13 cellular contexts compared by ENCODE assay signal in genomic region chr6:52539607-52540006, GRCh38. TPM values are rescaled to one million over a fixed set of nuclear protein-coding genes. Genes with fewer than 3 reads are reported as not detected.
DNase-seq lines count a peak whose midpoint lies in the region; ATAC-seq and TF ChIP-seq lines count a peak whose summit lies in the region.
"Had no signal": no experiment of that assay in that cellular context is flagged by ENCODE, and none has a peak within 500 bp of the region (broad histone marks: within the 10 kb centered on the region; RNA-seq: fewer than 3 reads in every experiment).

No MANE protein-coding gene starts in this region.

- H3K36me3 Mint-ChIP-seq in nephron progenitor cell (ENCODE audit: low read depth) = peaks cover 7% of the 10 kb centered on the region
- peaks cover 5% of the 10 kb centered on the region for H3K36me3 Mint-ChIP-seq in activated T-helper 2 cell treated with anti-CD3 and anti-CD28 coated beads, Interferon-gamma antibody, Interleukin-2, Interleukin-4, amounts not matched to agents 10 μg/mL and 5 μg/mL and 100 μg/mL, durations not matched to agents 14 hours and 24 hours and 36 hours (ENCODE audit: low read depth)

- H4K20me1 ChIP-seq in BLaER1 treated with 17β-estradiol and CSF1 and Interleukin-3, amounts not matched to agents 10 nM and 100 nM = peaks cover 0 to 100% (median 35%) of the 10 kb centered on the region in 11 experiments; a peak in 10 of 22 replicates
- no peaks in the 10 kb centered on the region for H4K20me1 ChIP-seq in OCI-LY1 (ENCODE audit: insufficient read depth, low read length)

- no peaks in the 10 kb centered on the region for H3K9me2 ChIP-seq in OCI-LY1 (ENCODE audit: low read depth, low read length)

- H3K4me1 ChIP-seq in BLaER1 treated with 17β-estradiol and CSF1 and Interleukin-3, amounts not matched to agents 10 nM and 100 nM = peaks cover 60 to 94% (median 77%) of the 10 kb centered on the region in 10 experiments
- peaks cover 100% of the 10 kb centered on the region for H3K4me1 ChIP-seq in OCI-LY1 (ENCODE audit: insufficient read depth, low read length, severe bottlenecking)

- ATAC-seq in HG02642 (IDR thresholded peaks at IDR 0.05; ENCODE audit: poor library complexity, unreplicated experiment) = no peak
- ATAC-seq: CD8-positive, alpha-beta T cell had no signal

- H3K9me3 ChIP-seq in BLaER1 treated with 17β-estradiol and CSF1 and Interleukin-3, amounts not matched to agents 10 nM and 100 nM (replicated peaks in 1 of 11) = no peaks in the 10 kb centered on the region
- H3K9me3 ChIP-seq in OCI-LY1 (ENCODE audit: low read length) = no peaks in the 10 kb centered on the region

- intact Hi-C loops in activated T-helper 2 cell treated with anti-CD3 and anti-CD28 coated beads, Interferon-gamma antibody, Interleukin-2, Interleukin-4, amounts not matched to agents 10 μg/mL and 5 μg/mL and 100 μg/mL, durations not matched to agents 14 hours and 24 hours and 36 hours (cut with micrococcal nuclease) = loop anchor here (5.0 kb wide), 3 partner anchors 98 to 377 kb away; no protein-coding TSS in a partner anchor

- no peak overlapping the region for H3K4me3 ChIP-seq in BLaER1 treated with 17β-estradiol and CSF1 and Interleukin-3, amounts not matched to agents 10 nM and 100 nM
- no peak overlapping the region for H3K4me3 ChIP-seq in OCI-LY1 (ENCODE audit: low read depth, low read length, poor library complexity, severe bottlenecking)
- H3K4me3 ChIP-seq in brain microvascular endothelial cell (ENCODE audit: low read depth, low read length) = no peak overlapping the region

- H3F3A ChIP-seq in OCI-LY1 (ENCODE audit: insufficient read depth, low read length) = peaks cover 6% of the 10 kb centered on the region; the same call in 1 of the 2 replicates

- peak; percentile 75 for DNase-seq in brain microvascular endothelial cell
- no peak for DNase-seq in nephron progenitor cell
- DNase-seq in activated T-helper 2 cell treated with anti-CD3 and anti-CD28 coated beads, Interferon-gamma antibody, Interleukin-2, Interleukin-4, amounts not matched to agents 10 μg/mL and 5 μg/mL and 100 μg/mL, durations not matched to agents 14 hours and 24 hours and 36 hours (ENCODE audit: low spot score) = no peak
- DNase-seq in NCI-H2107 (lab: John Stamatoyannopoulos, UW) = no peak
- no peak for DNase-seq in kidney tubule cell (ENCODE audit: low spot score)
- DNase-seq: activated CD4-positive, CD25-positive, alpha-beta regulatory T cell; CD8-positive, alpha-beta T cell; mammary epithelial cell; posterior cingulate gyrus; stimulated activated naive CD4-positive, alpha-beta T cell treated with Interleukin-2 at 50 U/mL for 16 hours had no signal

- no peak overlapping the region for H2AFZ ChIP-seq in OCI-LY1 (ENCODE audit: low read length)

- no peaks in the 10 kb centered on the region for H3K27me3 ChIP-seq in BLaER1 treated with 17β-estradiol and CSF1 and Interleukin-3, amounts not matched to agents 10 nM and 100 nM
- H3K27me3 ChIP-seq in OCI-LY1 (ENCODE audit: insufficient read depth, low read length) = no peaks in the 10 kb centered on the region
- H3K27me3 ChIP-seq in brain microvascular endothelial cell (replicated peaks) = no peaks in the 10 kb centered on the region

- H3K79me2 ChIP-seq in OCI-LY1 (ENCODE audit: insufficient read depth, low read length) = peaks cover 61% of the 10 kb centered on the region

- in situ Hi-C loops in brain microvascular endothelial cell (cut with HindIII; ENCODE audit: low pct_ligation_motif_present, low sequenced_read_pairs) = no loop called here

- H3K9me3 Mint-ChIP-seq in nephron progenitor cell = no peaks in the 10 kb centered on the region
- H3K9me3 Mint-ChIP-seq in activated T-helper 2 cell treated with anti-CD3 and anti-CD28 coated beads, Interferon-gamma antibody, Interleukin-2, Interleukin-4, amounts not matched to agents 10 μg/mL and 5 μg/mL and 100 μg/mL, durations not matched to agents 14 hours and 24 hours and 36 hours = no peaks in the 10 kb centered on the region
- H3K9me3 Mint-ChIP-seq: CD8-positive, alpha-beta T cell had no signal

- 0 out of 22 replicates have a peak overlapping the region, but pooled peaks of 1 of the 11 experiments have one; percentile 20 for H3K27ac ChIP-seq in BLaER1 treated with 17β-estradiol and CSF1 and Interleukin-3, amounts not matched to agents 10 nM and 100 nM
- peak overlapping the region; percentile 99 for H3K27ac ChIP-seq in OCI-LY1 (ENCODE audit: low read depth, low read length, poor library complexity, severe bottlenecking)
- peak overlapping the region; percentile 90 for H3K27ac ChIP-seq in brain microvascular endothelial cell

- no peak overlapping the region for H3K9ac ChIP-seq in BLaER1 treated with 17β-estradiol and CSF1 and Interleukin-3, amounts not matched to agents 10 nM and 100 nM
- peak overlapping the region; percentile 19; the same call in 1 of the 2 replicates for H3K9ac ChIP-seq in OCI-LY1 (ENCODE audit: low read length)

- H3K36me3 ChIP-seq in BLaER1 treated with 17β-estradiol and CSF1 and Interleukin-3, amounts not matched to agents 10 nM and 100 nM = peaks cover 0 to 59% (median 10%) of the 10 kb centered on the region in 11 experiments; a peak in 12 of 22 replicates
- peaks cover 15% of the 10 kb centered on the region; the same call in 1 of the 2 replicates for H3K36me3 ChIP-seq in OCI-LY1 (ENCODE audit: insufficient read depth, low read length)
- peaks cover 20% of the 10 kb centered on the region for H3K36me3 ChIP-seq in brain microvascular endothelial cell (replicated peaks)

- peak overlapping the region in 8 of 11 experiments; percentile 5 to 91 (median 90); a peak in 12 of 22 replicates for H3K4me2 ChIP-seq in BLaER1 treated with 17β-estradiol and CSF1 and Interleukin-3, amounts not matched to agents 10 nM and 100 nM
- peak overlapping the region; percentile 21; the same call in 1 of the 2 replicates for H3K4me2 ChIP-seq in OCI-LY1 (ENCODE audit: low read length)

- peak overlapping the region; percentile 30 for H3K27ac Mint-ChIP-seq in nephron progenitor cell
- H3K27ac Mint-ChIP-seq in activated T-helper 2 cell treated with anti-CD3 and anti-CD28 coated beads, Interferon-gamma antibody, Interleukin-2, Interleukin-4, amounts not matched to agents 10 μg/mL and 5 μg/mL and 100 μg/mL, durations not matched to agents 14 hours and 24 hours and 36 hours = no peak overlapping the region
- H3K27ac Mint-ChIP-seq: CD8-positive, alpha-beta T cell had no signal

- no peak overlapping the region for H3K4me3 Mint-ChIP-seq in nephron progenitor cell
- H3K4me3 Mint-ChIP-seq in activated T-helper 2 cell treated with anti-CD3 and anti-CD28 coated beads, Interferon-gamma antibody, Interleukin-2, Interleukin-4, amounts not matched to agents 10 μg/mL and 5 μg/mL and 100 μg/mL, durations not matched to agents 14 hours and 24 hours and 36 hours (ENCODE audit: low read depth) = no peak overlapping the region
- H3K4me3 Mint-ChIP-seq: CD8-positive, alpha-beta T cell had no signal

- TF ChIP-seq CTCF in OCI-LY1 (IDR thresholded peaks at IDR 0.05; ENCODE audit: low read length) (no peak), brain microvascular endothelial cell (IDR thresholded peaks at IDR 0.05; ENCODE audit: low read depth, low read length, missing control alignments) (no peak), nephron progenitor cell (IDR thresholded peaks at IDR 0.05) (no peak)

- peaks cover 67% of the 10 kb centered on the region for H3K4me1 Mint-ChIP-seq in nephron progenitor cell
- H3K4me1 Mint-ChIP-seq in activated T-helper 2 cell treated with anti-CD3 and anti-CD28 coated beads, Interferon-gamma antibody, Interleukin-2, Interleukin-4, amounts not matched to agents 10 μg/mL and 5 μg/mL and 100 μg/mL, durations not matched to agents 14 hours and 24 hours and 36 hours (ENCODE audit: low read depth) = peaks cover 51% of the 10 kb centered on the region

- H3K27me3 Mint-ChIP-seq in nephron progenitor cell (ENCODE audit: low read depth, poor library complexity) = no peaks in the 10 kb centered on the region
- H3K27me3 Mint-ChIP-seq in activated T-helper 2 cell treated with anti-CD3 and anti-CD28 coated beads, Interferon-gamma antibody, Interleukin-2, Interleukin-4, amounts not matched to agents 10 μg/mL and 5 μg/mL and 100 μg/mL, durations not matched to agents 14 hours and 24 hours and 36 hours (ENCODE audit: low read depth) = no peaks in the 10 kb centered on the region

RNA-seq across cellular contexts. Expression of gene TRAM2, which starts 37.3 kb away (rescaled TPM):
- 4.7 TPM in 2 replicates for total RNA-seq in activated T-helper 2 cell treated with anti-CD3 and anti-CD28 coated beads, Interferon-gamma antibody, Interleukin-2, Interleukin-4, amounts not matched to agents 10 μg/mL and 5 μg/mL and 100 μg/mL, durations not matched to agents 14 hours and 24 hours and 36 hours
